In genomic region chr4:113952452-113953029, GRCh38 we compare ENCODE assay signal across 8 cellular contexts. TPM values are rescaled to one million over a fixed set of nuclear protein-coding genes. Genes with fewer than 3 reads are reported as not detected.
DNase-seq lines count a peak whose midpoint lies in the region; ATAC-seq, FAIRE-seq and TF ChIP-seq lines count a peak whose summit lies in the region.

No MANE protein-coding gene starts in this region.

- no peak overlapping the region for H3K27ac ChIP-seq in C4-2B
- H3K27ac ChIP-seq in heart right ventricle: no peak overlapping the region
- no peak overlapping the region for H3K27ac ChIP-seq in small intestine (ENCODE audit: low read depth in 1 of 2, low read length in 1 of 2)

- CTCF ChIA-PET in activated B cell treated with CpG ODN at 0.5 μM for 24 hours (lab: Charles Lee): interaction anchor here (0.9 to 1.3 kb wide), 3 partner anchors 119 to 559 kb away, joined by 3 to 5 read pairs (median 4); no protein-coding TSS in a partner anchor

- FAIRE-seq in GM18507 (lab: Jason Lieb, UNC): peak; percentile 86
- no peak for FAIRE-seq in small intestine (lab: Jason Lieb, UNC)

- no peak for DNase-seq in GM18507 (ENCODE audit: extremely low spot score, insufficient read length, low read depth)
- DNase-seq in NCI-H1105 (lab: John Stamatoyannopoulos, UW): peak; percentile 8
- DNase-seq in activated B cell treated with CpG ODN at 0.5 μM for 24 hours: no peak
- DNase-seq in heart right ventricle: peak in 1 of 2 donors; percentile 16
- peak; percentile 54 for DNase-seq in small intestine
- no peak for DNase-seq in MG63

- H3K9me3 Mint-ChIP-seq in activated B cell treated with CpG ODN at 0.5 μM for 24 hours: no peaks in the 10 kb centered on the region

- TF ChIP-seq CTCF in C4-2B (conservative IDR thresholded peaks at IDR 0.05) (peak; percentile 79), activated B cell treated with CpG ODN at 0.5 μM for 24 hours (IDR thresholded peaks at IDR 0.05) (peak; percentile 55), heart right ventricle (IDR thresholded peaks at IDR 0.05) (peak; percentile 37 to 72 (median 66))

- H3K27ac Mint-ChIP-seq in activated B cell treated with CpG ODN at 0.5 μM for 24 hours: no peak overlapping the region

- no peaks in the 10 kb centered on the region for H3K36me3 Mint-ChIP-seq in activated B cell treated with CpG ODN at 0.5 μM for 24 hours (ENCODE audit: low read depth)

- H3K36me3 ChIP-seq in heart right ventricle: no peaks in the 10 kb centered on the region
- no peaks in the 10 kb centered on the region for H3K36me3 ChIP-seq in small intestine (ENCODE audit: control insufficient read depth in 2 of 2, insufficient read depth in 2 of 2, low read length in 2 of 2)
- peaks cover 85% of the 10 kb centered on the region for H3K36me3 ChIP-seq in MG63

- peaks cover 2% of the 10 kb centered on the region for H3K4me1 Mint-ChIP-seq in activated B cell treated with CpG ODN at 0.5 μM for 24 hours

- POLR2A ChIA-PET in activated B cell treated with CpG ODN at 0.5 μM for 24 hours (lab: Charles Lee): no interaction called here

- no peak overlapping the region for H3K4me3 Mint-ChIP-seq in activated B cell treated with CpG ODN at 0.5 μM for 24 hours

- H3K4me1 ChIP-seq in heart right ventricle (peaks cover 0 to 21% (median 6%) of the 10 kb centered on the region in 9 donors), small intestine (ENCODE audit: control insufficient read depth in 2 of 2, insufficient read depth in 1 of 2, low read depth in 1 of 2, low read length in 1 of 2) (no peaks in the 10 kb centered on the region)

- ATAC-seq in HG02798 (IDR thresholded peaks at IDR 0.05; ENCODE audit: poor library complexity, unreplicated experiment) (peak; percentile 87), activated B cell treated with CpG ODN at 0.5 μM for 24 hours (ENCODE audit: low read depth) (peak; percentile 71), heart right ventricle (peak; percentile 34 to 77 (median 67))

- peaks cover 0 to 16% (median 0%) of the 10 kb centered on the region in 7 donors for H3K27me3 ChIP-seq in heart right ventricle
- H3K27me3 ChIP-seq in small intestine (ENCODE audit: control insufficient read depth in 2 of 2, insufficient read depth in 2 of 2, low read length in 2 of 2): no peaks in the 10 kb centered on the region
- no peaks in the 10 kb centered on the region for H3K27me3 ChIP-seq in MG63

- no peak overlapping the region for H3K4me3 ChIP-seq in heart right ventricle
- no peak overlapping the region for H3K4me3 ChIP-seq in small intestine (ENCODE audit: low read depth in 1 of 2, low read length in 2 of 2)
- H3K4me3 ChIP-seq in MG63: no peak overlapping the region

- H3K9me3 ChIP-seq in heart right ventricle (no peaks in the 10 kb centered on the region), small intestine (ENCODE audit: control insufficient read depth, low read depth) (no peaks in the 10 kb centered on the region), MG63 (no peaks in the 10 kb centered on the region)

- 45 to 47% methylated on average over 9 of the region's 9 CpGs for WGBS in heart right ventricle, 2 donors
- WGBS in small intestine, 3 donors: 33 to 54% (median 38%) methylated on average over 9 of the region's 9 CpGs

- peaks cover 16% of the 10 kb centered on the region for H3K27me3 Mint-ChIP-seq in activated B cell treated with CpG ODN at 0.5 μM for 24 hours

- intact Hi-C loops in activated B cell treated with CpG ODN at 0.5 μM for 24 hours (cut with micrococcal nuclease) (loop anchor here (1.0 to 5.0 kb wide), 6 partner anchors 118 to 743 kb away; no protein-coding TSS in a partner anchor), heart right ventricle (cut with DNase I) (loop anchor here in 6 of 10 donors (2.0 to 10.0 kb wide), 7 partner anchors 118 to 432 kb away; no protein-coding TSS in a partner anchor)

RNA-seq across cellular contexts. Expression of gene ARSJ, which starts 26.9 kb away (rescaled TPM):
- total RNA-seq in activated B cell treated with CpG ODN at 0.5 μM for 24 hours (not detected in 2 replicates), heart right ventricle (1 to 10 TPM in 6 of 10 donors, under 1 TPM in 4; 0.59 to 6.6 (median 1.4) TPM)
- polyA plus RNA-seq in heart right ventricle (under 1 TPM; 0.44 to 0.52 TPM), small intestine (1 to 10 TPM in 1 of 3 donors, under 1 TPM in 1, not detected in 1; 0.22 to 1.0 TPM)
- total RNA-seq in MG63 (2014; rRNA removed; shearing (Covaris generic); ENCODE audit: low replicate concordance): 41.8 and 60.1 TPM in 2 replicates

Comparison
In these comparisons a context has a peak if more than half of its experiments do, and no peak if none do; other contexts are left out.
1. DNase-seq: peak in NCI-H1105 (single experiment) and small intestine (single experiment); none in GM18507 (single experiment), activated B cell treated with CpG ODN at 0.5 μM for 24 hours (single experiment) and MG63 (single experiment).
2. Peak in every context shown above with its lines, with median percentiles within 50 percentile points of each other: CTCF ChIP-seq and ATAC-seq.